ENCODE assay signal across 1 cellular context in the genomic region with DNA sequence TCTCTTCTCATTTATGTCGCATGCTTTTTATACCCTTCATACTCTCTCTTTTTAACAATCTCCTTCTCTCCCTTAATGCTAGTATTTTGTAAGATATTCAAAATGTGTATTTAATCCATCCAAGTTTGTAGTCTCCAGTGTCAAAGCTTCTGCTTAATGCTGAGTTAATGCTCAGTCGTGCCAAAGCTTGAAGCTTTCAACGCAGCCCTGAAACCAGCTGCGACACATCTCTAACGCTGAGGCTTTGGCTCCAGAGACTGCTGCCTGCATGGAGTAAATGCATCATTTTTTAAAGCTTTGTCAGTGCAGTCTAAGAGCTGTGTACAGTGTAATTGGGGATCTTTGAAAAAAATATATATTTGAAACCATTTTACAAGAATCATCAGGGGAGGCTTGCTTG.
TF ChIP-seq lines count a peak whose summit lies in the region.

No MANE protein-coding gene starts in this region.

TF ChIP-seq in SK-N-SH, 30 proteins besides CTCF, POLR2A, EP300 and RAD21:
- TF ChIP-seq, protein P1, sequence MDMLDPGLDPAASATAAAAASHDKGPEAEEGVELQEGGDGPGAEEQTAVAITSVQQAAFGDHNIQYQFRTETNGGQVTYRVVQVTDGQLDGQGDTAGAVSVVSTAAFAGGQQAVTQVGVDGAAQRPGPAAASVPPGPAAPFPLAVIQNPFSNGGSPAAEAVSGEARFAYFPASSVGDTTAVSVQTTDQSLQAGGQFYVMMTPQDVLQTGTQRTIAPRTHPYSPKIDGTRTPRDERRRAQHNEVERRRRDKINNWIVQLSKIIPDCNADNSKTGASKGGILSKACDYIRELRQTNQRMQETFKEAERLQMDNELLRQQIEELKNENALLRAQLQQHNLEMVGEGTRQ (IDR thresholded peaks at IDR 0.05; ENCODE audit: borderline replicate concordance, low read depth, low read length) = no peak
- TF ChIP-seq, protein P2, sequence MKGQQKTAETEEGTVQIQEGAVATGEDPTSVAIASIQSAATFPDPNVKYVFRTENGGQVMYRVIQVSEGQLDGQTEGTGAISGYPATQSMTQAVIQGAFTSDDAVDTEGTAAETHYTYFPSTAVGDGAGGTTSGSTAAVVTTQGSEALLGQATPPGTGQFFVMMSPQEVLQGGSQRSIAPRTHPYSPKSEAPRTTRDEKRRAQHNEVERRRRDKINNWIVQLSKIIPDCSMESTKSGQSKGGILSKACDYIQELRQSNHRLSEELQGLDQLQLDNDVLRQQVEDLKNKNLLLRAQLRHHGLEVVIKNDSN (IDR thresholded peaks at IDR 0.05; ENCODE audit: borderline replicate concordance, low read depth) = no peak
- no peak for TF ChIP-seq TEAD4 (IDR thresholded peaks at IDR 0.05; ENCODE audit: borderline replicate concordance, insufficient read depth)
- no peak for TF ChIP-seq NFIC (IDR thresholded peaks at IDR 0.05; ENCODE audit: borderline replicate concordance)
- TF ChIP-seq, protein P3, sequence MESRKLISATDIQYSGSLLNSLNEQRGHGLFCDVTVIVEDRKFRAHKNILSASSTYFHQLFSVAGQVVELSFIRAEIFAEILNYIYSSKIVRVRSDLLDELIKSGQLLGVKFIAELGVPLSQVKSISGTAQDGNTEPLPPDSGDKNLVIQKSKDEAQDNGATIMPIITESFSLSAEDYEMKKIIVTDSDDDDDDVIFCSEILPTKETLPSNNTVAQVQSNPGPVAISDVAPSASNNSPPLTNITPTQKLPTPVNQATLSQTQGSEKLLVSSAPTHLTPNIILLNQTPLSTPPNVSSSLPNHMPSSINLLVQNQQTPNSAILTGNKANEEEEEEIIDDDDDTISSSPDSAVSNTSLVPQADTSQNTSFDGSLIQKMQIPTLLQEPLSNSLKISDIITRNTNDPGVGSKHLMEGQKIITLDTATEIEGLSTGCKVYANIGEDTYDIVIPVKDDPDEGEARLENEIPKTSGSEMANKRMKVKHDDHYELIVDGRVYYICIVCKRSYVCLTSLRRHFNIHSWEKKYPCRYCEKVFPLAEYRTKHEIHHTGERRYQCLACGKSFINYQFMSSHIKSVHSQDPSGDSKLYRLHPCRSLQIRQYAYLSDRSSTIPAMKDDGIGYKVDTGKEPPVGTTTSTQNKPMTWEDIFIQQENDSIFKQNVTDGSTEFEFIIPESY (IDR thresholded peaks at IDR 0.05; ENCODE audit: borderline replicate concordance, low read depth) = no peak
- no peak for TF ChIP-seq CHD2 (IDR thresholded peaks at IDR 0.05; ENCODE audit: low read length, partially characterized antibody)
- no peak for TF ChIP-seq SMC3 (IDR thresholded peaks at IDR 0.05; ENCODE audit: low read depth, low read length)
- no peak for TF ChIP-seq FOXM1 (IDR thresholded peaks at IDR 0.05; ENCODE audit: low read depth)
- no peak for TF ChIP-seq SIN3A (IDR thresholded peaks at IDR 0.05; ENCODE audit: borderline replicate concordance, low read depth, low read length)
- TF ChIP-seq, protein P4, sequence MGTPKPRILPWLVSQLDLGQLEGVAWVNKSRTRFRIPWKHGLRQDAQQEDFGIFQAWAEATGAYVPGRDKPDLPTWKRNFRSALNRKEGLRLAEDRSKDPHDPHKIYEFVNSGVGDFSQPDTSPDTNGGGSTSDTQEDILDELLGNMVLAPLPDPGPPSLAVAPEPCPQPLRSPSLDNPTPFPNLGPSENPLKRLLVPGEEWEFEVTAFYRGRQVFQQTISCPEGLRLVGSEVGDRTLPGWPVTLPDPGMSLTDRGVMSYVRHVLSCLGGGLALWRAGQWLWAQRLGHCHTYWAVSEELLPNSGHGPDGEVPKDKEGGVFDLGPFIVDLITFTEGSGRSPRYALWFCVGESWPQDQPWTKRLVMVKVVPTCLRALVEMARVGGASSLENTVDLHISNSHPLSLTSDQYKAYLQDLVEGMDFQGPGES (IDR thresholded peaks at IDR 0.05; ENCODE audit: low read depth, low read length) = no peak
- TF ChIP-seq FOXJ3 (CRISPR knock-in tag; IDR thresholded peaks at IDR 0.05) = no peak
- no peak for TF ChIP-seq MEF2A (IDR thresholded peaks at IDR 0.05; ENCODE audit: borderline replicate concordance, low read depth)
- TF ChIP-seq, protein P5, sequence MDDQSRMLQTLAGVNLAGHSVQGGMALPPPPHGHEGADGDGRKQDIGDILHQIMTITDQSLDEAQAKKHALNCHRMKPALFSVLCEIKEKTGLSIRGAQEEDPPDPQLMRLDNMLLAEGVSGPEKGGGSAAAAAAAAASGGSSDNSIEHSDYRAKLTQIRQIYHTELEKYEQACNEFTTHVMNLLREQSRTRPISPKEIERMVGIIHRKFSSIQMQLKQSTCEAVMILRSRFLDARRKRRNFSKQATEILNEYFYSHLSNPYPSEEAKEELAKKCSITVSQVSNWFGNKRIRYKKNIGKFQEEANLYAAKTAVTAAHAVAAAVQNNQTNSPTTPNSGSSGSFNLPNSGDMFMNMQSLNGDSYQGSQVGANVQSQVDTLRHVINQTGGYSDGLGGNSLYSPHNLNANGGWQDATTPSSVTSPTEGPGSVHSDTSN (IDR thresholded peaks at IDR 0.05) = no peak
- TF ChIP-seq TCF12 (IDR thresholded peaks at IDR 0.05) = no peak
- TF ChIP-seq MXI1 (IDR thresholded peaks at IDR 0.05; ENCODE audit: low read depth, low read length) = no peak
- no peak for TF ChIP-seq ELF1 (IDR thresholded peaks at IDR 0.05)
